In genomic region chr4:5409980-5410618, GRCh38 we compare ENCODE assay signal across 18 cellular contexts.
DNase-seq lines count a peak whose midpoint lies in the region; ATAC-seq and TF ChIP-seq lines count a peak whose summit lies in the region.
"Had no signal": no experiment of that assay in that cellular context is flagged by ENCODE, and none has a peak within 500 bp of the region (broad histone marks: within the 10 kb centered on the region; RNA-seq: fewer than 3 reads in every experiment).

No MANE protein-coding gene starts in this region.

- H3K4me3 Mint-ChIP-seq in HFFc6 (peak overlapping the region; percentile 82; the same call in 1 of the 2 replicates), WTC11 (no peak overlapping the region)
- H3K4me3 Mint-ChIP-seq: activated T-cell treated with anti-CD3 and anti-CD28 coated beads, Interleukin-2, amount 50 U/mL, for 24 hours; B cell; brain had no signal

- H3K36me3 Mint-ChIP-seq in HFFc6 (ENCODE audit: low read depth) (no peaks in the 10 kb centered on the region), WTC11 (peaks cover 22% of the 10 kb centered on the region)

- H3K27ac Mint-ChIP-seq in HFFc6 (no peak overlapping the region), WTC11 (no peak overlapping the region)
- H3K27ac Mint-ChIP-seq: activated naive CD4-positive, alpha-beta T cell treated with anti-CD3 and anti-CD28 coated beads, Interleukin-2, amount 50 U/mL, for 72 hours; activated T-cell treated with anti-CD3 and anti-CD28 coated beads, Interleukin-2, amount 50 U/mL, for 24 hours; B cell; brain had no signal

- POLR2A ChIA-PET in WTC11 (lab: Charles Lee) = no interaction called here

- H3K27me3 Mint-ChIP-seq in HFFc6 (ENCODE audit: insufficient read depth) = peaks cover 4% of the 10 kb centered on the region
- H3K27me3 Mint-ChIP-seq in WTC11 (ENCODE audit: low read depth) = peaks cover 12% of the 10 kb centered on the region; the same call in 1 of the 2 replicates
- H3K27me3 Mint-ChIP-seq: activated T-cell treated with anti-CD3 and anti-CD28 coated beads, Interleukin-2, amount 50 U/mL, for 24 hours; B cell; brain had no signal

- ATAC-seq in WTC11 (peak; percentile 43; the same call in 1 of the 2 replicates), HG03159 (IDR thresholded peaks at IDR 0.05; ENCODE audit: unreplicated experiment) (no peak), HG03439 (IDR thresholded peaks at IDR 0.05; ENCODE audit: unreplicated experiment) (no peak)
- ATAC-seq: activated naive CD4-positive, alpha-beta T cell treated with anti-CD3 and anti-CD28 coated beads, Interleukin-2, amount 50 U/mL, for 72 hours; left cardiac atrium had no signal

- H3K9me3 Mint-ChIP-seq in HFFc6 (peaks cover 13% of the 10 kb centered on the region), WTC11 (peaks cover 34% of the 10 kb centered on the region)

- DNase-seq in AG20443 (ENCODE audit: low spot score) (peak; percentile 37), HFFc6 (no peak), WTC11 (ENCODE audit: low spot score) (no peak), lung microvascular endothelial cell (ENCODE audit: low read depth in 2 of 2) (peak; percentile 10 to 39), glomerular visceral epithelial cell (ENCODE audit: extremely low spot score) (no peak), HT-29 (ENCODE audit: low spot score) (no peak)
- DNase-seq: activated CD4-positive, alpha-beta T cell treated with anti-CD3 and anti-CD28 coated beads for 48 hours; activated T-cell treated with anti-CD3 and anti-CD28 coated beads, Interleukin-2, amount 50 U/mL, for 24 hours; hippocampal formation; left cardiac atrium; NCI-H69; Right ventricle myocardium superior; T-helper 9 cell had no signal

- H3K4me1 Mint-ChIP-seq in HFFc6 (ENCODE audit: low read depth) (peaks cover 5% of the 10 kb centered on the region; the same call in 1 of the 2 replicates), WTC11 (no peaks in the 10 kb centered on the region)
- H3K4me1 Mint-ChIP-seq: brain had no signal

- CTCF ChIA-PET in WTC11 (lab: Charles Lee) = interaction anchor here (0.5 to 3.1 kb wide), 7 partner anchors 10 to 180 kb away, joined by 3 to 27 read pairs (median 3); no protein-coding TSS in a partner anchor

- TF ChIP-seq CTCF in HFFc6 (IDR thresholded peaks at IDR 0.05) (peak; percentile 47), WTC11 (IDR thresholded peaks at IDR 0.05) (no peak)

TF ChIP-seq in WTC11, 78 proteins besides CTCF, POLR2A, EP300 and RAD21:
- TF ChIP-seq, protein P1, sequence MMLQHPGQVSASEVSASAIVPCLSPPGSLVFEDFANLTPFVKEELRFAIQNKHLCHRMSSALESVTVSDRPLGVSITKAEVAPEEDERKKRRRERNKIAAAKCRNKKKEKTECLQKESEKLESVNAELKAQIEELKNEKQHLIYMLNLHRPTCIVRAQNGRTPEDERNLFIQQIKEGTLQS (CRISPR knock-in tag; conservative IDR thresholded peaks at IDR 0.05) = no peak
- TF ChIP-seq, protein P2, sequence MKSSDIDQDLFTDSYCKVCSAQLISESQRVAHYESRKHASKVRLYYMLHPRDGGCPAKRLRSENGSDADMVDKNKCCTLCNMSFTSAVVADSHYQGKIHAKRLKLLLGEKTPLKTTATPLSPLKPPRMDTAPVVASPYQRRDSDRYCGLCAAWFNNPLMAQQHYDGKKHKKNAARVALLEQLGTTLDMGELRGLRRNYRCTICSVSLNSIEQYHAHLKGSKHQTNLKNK (CRISPR knock-in tag; IDR thresholded peaks at IDR 0.05) = no peak
- TF ChIP-seq JAZF1 (CRISPR knock-in tag; IDR thresholded peaks at IDR 0.05) = no peak
- no peak for TF ChIP-seq EMX1 (CRISPR knock-in tag; IDR thresholded peaks at IDR 0.05)
- no peak for TF ChIP-seq ZNF416 (CRISPR knock-in tag; IDR thresholded peaks at IDR 0.05)
- TF ChIP-seq SOX15 (CRISPR knock-in tag; IDR thresholded peaks at IDR 0.05) = no peak
- no peak for TF ChIP-seq NFYB (CRISPR knock-in tag; conservative IDR thresholded peaks at IDR 0.05; ENCODE audit: low read depth)
- no peak for TF ChIP-seq ELF4 (CRISPR knock-in tag; IDR thresholded peaks at IDR 0.05; ENCODE audit: low read depth)
- no peak for TF ChIP-seq SMAD4 (CRISPR knock-in tag; IDR thresholded peaks at IDR 0.05)
- TF ChIP-seq, protein P3, sequence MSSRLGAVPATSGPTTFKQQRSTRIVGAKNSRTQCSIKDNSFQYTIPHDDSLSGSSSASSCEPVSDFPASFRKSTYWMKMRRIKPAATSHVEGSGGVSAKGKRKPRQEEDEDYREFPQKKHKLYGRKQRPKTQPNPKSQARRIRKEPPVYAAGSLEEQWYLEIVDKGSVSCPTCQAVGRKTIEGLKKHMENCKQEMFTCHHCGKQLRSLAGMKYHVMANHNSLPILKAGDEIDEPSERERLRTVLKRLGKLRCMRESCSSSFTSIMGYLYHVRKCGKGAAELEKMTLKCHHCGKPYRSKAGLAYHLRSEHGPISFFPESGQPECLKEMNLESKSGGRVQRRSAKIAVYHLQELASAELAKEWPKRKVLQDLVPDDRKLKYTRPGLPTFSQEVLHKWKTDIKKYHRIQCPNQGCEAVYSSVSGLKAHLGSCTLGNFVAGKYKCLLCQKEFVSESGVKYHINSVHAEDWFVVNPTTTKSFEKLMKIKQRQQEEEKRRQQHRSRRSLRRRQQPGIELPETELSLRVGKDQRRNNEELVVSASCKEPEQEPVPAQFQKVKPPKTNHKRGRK (CRISPR knock-in tag; IDR thresholded peaks at IDR 0.05; ENCODE audit: borderline replicate concordance) = no peak
- TF ChIP-seq ZNF317 (CRISPR knock-in tag; IDR thresholded peaks at IDR 0.05; ENCODE audit: borderline replicate concordance, low read depth) = no peak
- TF ChIP-seq ZNF263 (CRISPR knock-in tag; IDR thresholded peaks at IDR 0.05; ENCODE audit: low read depth) = no peak
- TF ChIP-seq MYBL2 (CRISPR knock-in tag; IDR thresholded peaks at IDR 0.05) = no peak
- TF ChIP-seq, protein P4, sequence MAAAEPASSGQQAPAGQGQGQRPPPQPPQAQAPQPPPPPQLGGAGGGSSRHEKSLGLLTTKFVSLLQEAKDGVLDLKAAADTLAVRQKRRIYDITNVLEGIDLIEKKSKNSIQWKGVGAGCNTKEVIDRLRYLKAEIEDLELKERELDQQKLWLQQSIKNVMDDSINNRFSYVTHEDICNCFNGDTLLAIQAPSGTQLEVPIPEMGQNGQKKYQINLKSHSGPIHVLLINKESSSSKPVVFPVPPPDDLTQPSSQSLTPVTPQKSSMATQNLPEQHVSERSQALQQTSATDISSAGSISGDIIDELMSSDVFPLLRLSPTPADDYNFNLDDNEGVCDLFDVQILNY (CRISPR knock-in tag; IDR thresholded peaks at IDR 0.05) = no peak
- TF ChIP-seq NR1H2 (CRISPR knock-in tag; IDR thresholded peaks at IDR 0.05) = no peak

Comparison
In these comparisons a context has a peak if more than half of its experiments do, and no peak if none do; other contexts are left out.
1. DNase-seq: peak in AG20443 (single experiment) and lung microvascular endothelial cell (2 of 2); none in HFFc6 (single experiment), WTC11 (single experiment), glomerular visceral epithelial cell (single experiment) and HT-29 (single experiment).